8 cellular contexts compared by ENCODE assay signal in genomic region chr10:32980242-32980557, GRCh38. TPM values are rescaled to one million over a fixed set of nuclear protein-coding genes. Genes with fewer than 3 reads are reported as not detected.
DNase-seq lines count a peak whose midpoint lies in the region; ATAC-seq and TF ChIP-seq lines count a peak whose summit lies in the region.

No MANE protein-coding gene starts in this region.

- no peak for ATAC-seq in activated naive CD8-positive, alpha-beta T cell treated with anti-CD3 and anti-CD28 coated beads, Interleukin-2, amount 10 ng/mL, durations not matched to agents 7 days and 5 days (ENCODE audit: low read depth)
- ATAC-seq in thoracic aorta (ENCODE audit: insufficient number of reproducible peaks, low FRiP score, low read depth) (no peak), HG03108 (IDR thresholded peaks at IDR 0.05; ENCODE audit: unreplicated experiment) (no peak)

- no peak for TF ChIP-seq CTCF in thoracic aorta (IDR thresholded peaks at IDR 0.05)

- H3K4me3 ChIP-seq in thoracic aorta: peak overlapping the region; percentile 75

- H3K36me3 Mint-ChIP-seq in activated CD4-positive, alpha-beta T cell treated with anti-CD3 and anti-CD28 coated beads, Interleukin-2, amount 10 ng/mL, durations not matched to agents 24 days and 14 days (ENCODE audit: low read depth): no peaks in the 10 kb centered on the region
- H3K36me3 Mint-ChIP-seq in activated naive CD8-positive, alpha-beta T cell treated with anti-CD3 and anti-CD28 coated beads, Interleukin-2, amount 10 ng/mL, durations not matched to agents 7 days and 5 days: no peaks in the 10 kb centered on the region

- no peaks in the 10 kb centered on the region for H3K27me3 ChIP-seq in layer of hippocampus (ENCODE audit: control insufficient read depth, insufficient read depth, low read length)
- no peaks in the 10 kb centered on the region for H3K27me3 ChIP-seq in thoracic aorta (replicated peaks; ENCODE audit: insufficient read depth)

- POLR2A ChIA-PET in activated naive CD8-positive, alpha-beta T cell treated with anti-CD3 and anti-CD28 coated beads, Interleukin-2, amount 10 ng/mL, durations not matched to agents 7 days and 5 days (lab: Charles Lee): interaction anchor here (0.9 to 2.3 kb wide), 6 partner anchors 21 to 602 kb away, joined by 3 to 12 read pairs (median 4); partner anchors contain the start of genes CCDC7 and ITGB1

- H3K4me1 ChIP-seq in thoracic aorta (ENCODE audit: control insufficient read depth in 1 of 2, low read depth in 2 of 2): peaks cover 12 to 28% of the 10 kb centered on the region in 2 donors

- H3K4me1 Mint-ChIP-seq in activated CD4-positive, alpha-beta T cell treated with anti-CD3 and anti-CD28 coated beads, Interleukin-2, amount 10 ng/mL, durations not matched to agents 24 days and 14 days: peaks cover 20% of the 10 kb centered on the region
- H3K4me1 Mint-ChIP-seq in activated naive CD8-positive, alpha-beta T cell treated with anti-CD3 and anti-CD28 coated beads, Interleukin-2, amount 10 ng/mL, durations not matched to agents 7 days and 5 days: peaks cover 21% of the 10 kb centered on the region

- no peaks in the 10 kb centered on the region for H3K9me3 ChIP-seq in thoracic aorta

- H3K9me3 Mint-ChIP-seq in activated CD4-positive, alpha-beta T cell treated with anti-CD3 and anti-CD28 coated beads, Interleukin-2, amount 10 ng/mL, durations not matched to agents 24 days and 14 days: no peaks in the 10 kb centered on the region
- H3K9me3 Mint-ChIP-seq in activated naive CD8-positive, alpha-beta T cell treated with anti-CD3 and anti-CD28 coated beads, Interleukin-2, amount 10 ng/mL, durations not matched to agents 7 days and 5 days: no peaks in the 10 kb centered on the region

- peak overlapping the region; percentile 90 for H3K4me3 Mint-ChIP-seq in activated CD4-positive, alpha-beta T cell treated with anti-CD3 and anti-CD28 coated beads, Interleukin-2, amount 10 ng/mL, durations not matched to agents 24 days and 14 days
- H3K4me3 Mint-ChIP-seq in activated naive CD8-positive, alpha-beta T cell treated with anti-CD3 and anti-CD28 coated beads, Interleukin-2, amount 10 ng/mL, durations not matched to agents 7 days and 5 days: peak overlapping the region; percentile 95

- no peak for DNase-seq in activated CD4-positive, alpha-beta T cell treated with anti-CD3 and anti-CD28 coated beads, Interleukin-2, amount 10 ng/mL, durations not matched to agents 24 days and 14 days
- DNase-seq in activated CD4-positive, alpha-beta T cell treated with anti-CD3 and anti-CD28 coated beads for 4 hours: no peak
- no peak for DNase-seq in activated naive CD8-positive, alpha-beta T cell treated with anti-CD3 and anti-CD28 coated beads, Interleukin-2, amount 10 ng/mL, durations not matched to agents 7 days and 5 days
- no peak for DNase-seq in thoracic aorta (ENCODE audit: low spot score)
- DNase-seq in Ammon's horn (ENCODE audit: low spot score): no peak
- no peak for DNase-seq in activated CD4-positive, alpha-beta T cell treated with anti-CD3 and anti-CD28 coated beads for 48 hours

- H3K27me3 Mint-ChIP-seq in activated CD4-positive, alpha-beta T cell treated with anti-CD3 and anti-CD28 coated beads, Interleukin-2, amount 10 ng/mL, durations not matched to agents 24 days and 14 days: peaks cover 2% of the 10 kb centered on the region
- no peaks in the 10 kb centered on the region for H3K27me3 Mint-ChIP-seq in activated naive CD8-positive, alpha-beta T cell treated with anti-CD3 and anti-CD28 coated beads, Interleukin-2, amount 10 ng/mL, durations not matched to agents 7 days and 5 days

- intact Hi-C loops in activated CD4-positive, alpha-beta T cell treated with anti-CD3 and anti-CD28 coated beads, Interleukin-2, amount 10 ng/mL, durations not matched to agents 24 days and 14 days (cut with micrococcal nuclease): loop anchor here (1.0 to 2.0 kb wide), 3 partner anchors 21 to 47 kb away; no protein-coding TSS in a partner anchor

- no peaks in the 10 kb centered on the region for H3K36me3 ChIP-seq in thoracic aorta

- H3K27ac Mint-ChIP-seq in activated CD4-positive, alpha-beta T cell treated with anti-CD3 and anti-CD28 coated beads, Interleukin-2, amount 10 ng/mL, durations not matched to agents 24 days and 14 days: peak overlapping the region; percentile 87
- H3K27ac Mint-ChIP-seq in activated naive CD8-positive, alpha-beta T cell treated with anti-CD3 and anti-CD28 coated beads, Interleukin-2, amount 10 ng/mL, durations not matched to agents 7 days and 5 days: peak overlapping the region; percentile 95

- peak overlapping the region; percentile 53 for H3K27ac ChIP-seq in layer of hippocampus (ENCODE audit: low read depth, low read length)
- peak overlapping the region; percentile 91 to 95 for H3K27ac ChIP-seq in thoracic aorta

RNA-seq across cellular contexts. Expression of gene ITGB1, which starts 22.2 kb away (rescaled TPM):
- total RNA-seq in activated CD4-positive, alpha-beta T cell treated with anti-CD3 and anti-CD28 coated beads, Interleukin-2, amount 10 ng/mL, durations not matched to agents 24 days and 14 days: 50.5 and 57.5 TPM in 2 replicates
- 10 to 100 TPM; 60.3 to 77.8 TPM for total RNA-seq in activated naive CD8-positive, alpha-beta T cell treated with anti-CD3 and anti-CD28 coated beads, Interleukin-2, amount 10 ng/mL, durations not matched to agents 7 days and 5 days
- total RNA-seq in thoracic aorta: 1,000 to 10,000 TPM; 1,541 to 1,574 TPM

Comparison
In these comparisons a context has a peak if more than half of its experiments do, and no peak if none do; other contexts are left out.
1. RNA of gene ITGB1, which starts 22.2 kb away (total RNA-seq): 1,541 to 1,574 TPM in thoracic aorta; 60.3 to 77.8 TPM in activated naive CD8-positive, alpha-beta T cell treated with anti-CD3 and anti-CD28 coated beads, Interleukin-2, amount 10 ng/mL, durations not matched to agents 7 days and 5 days and 50.5 to 57.5 TPM in activated CD4-positive, alpha-beta T cell treated with anti-CD3 and anti-CD28 coated beads, Interleukin-2, amount 10 ng/mL, durations not matched to agents 24 days and 14 days; every median in the first group is over 10 times any median in the second.